ENCODE assay signal across 27 cellular contexts in the genomic region with DNA sequence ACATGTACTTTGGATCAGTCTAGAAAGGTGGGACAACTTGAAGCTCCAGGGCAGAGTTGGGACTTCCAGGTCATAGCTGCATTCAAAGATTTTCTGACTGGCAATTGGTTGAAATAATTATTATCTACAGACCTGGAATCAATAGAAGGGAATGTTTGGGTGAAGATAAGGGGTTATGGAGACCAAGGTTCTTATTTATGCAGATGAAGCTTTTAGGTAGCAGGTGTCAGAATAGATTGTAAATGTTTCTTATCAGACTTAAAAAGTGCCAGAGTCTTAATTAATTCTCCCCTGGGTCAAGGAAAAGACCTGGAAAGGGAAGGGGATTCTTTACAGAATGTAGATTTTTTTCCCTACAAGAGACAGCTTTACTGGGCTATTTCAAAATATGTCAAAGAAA.
"Had no signal": no experiment of that assay in that cellular context is flagged by ENCODE, and none has a peak within 500 bp of the region (broad histone marks: within the 10 kb centered on the region; RNA-seq: fewer than 3 reads in every experiment).

No MANE protein-coding gene starts in this region.

- H3K4me3 ChIP-seq: body of pancreas, esophagus squamous epithelium, gastroesophageal sphincter had no signal

- H3K4me1 ChIP-seq: gastroesophageal sphincter had no signal

- H3K9me3 ChIP-seq: body of pancreas, esophagus squamous epithelium, gastroesophageal sphincter had no signal

- H3K4me3 Mint-ChIP-seq: activated CD4-positive, alpha-beta memory T cell treated with anti-CD3 and anti-CD28 coated beads for 36 hours; activated CD4-positive, alpha-beta T cell treated with anti-CD3 and anti-CD28 coated beads for 36 hours; activated CD4-positive, alpha-beta T cell treated with anti-CD3 and anti-CD28 coated beads, Interleukin-2, amount 10 ng/mL, durations not matched to agents 24 days and 14 days; activated CD8-positive, alpha-beta memory T cell treated with anti-CD3 and anti-CD28 coated beads, Interleukin-2, amount 10 ng/mL, durations not matched to agents 7 days and 5 days; activated CD8-positive, alpha-beta T cell treated with anti-CD3 and anti-CD28 coated beads, Interleukin-2, amount 10 ng/mL, durations not matched to agents 7 days and 5 days; activated naive CD8-positive, alpha-beta T cell; activated T-cell treated with anti-CD3 and anti-CD28 coated beads, Interleukin-2, amount 50 U/mL, for 24 hours; activated T-helper 17 cell treated with anti-CD3 and anti-CD28 coated beads, Interleukin-2, amount 50 U/mL, for 72 hours; effector memory CD8-positive, alpha-beta T cell had no signal

- H3K27ac Mint-ChIP-seq: activated CD4-positive, alpha-beta memory T cell treated with anti-CD3 and anti-CD28 coated beads for 36 hours; activated CD4-positive, alpha-beta T cell treated with anti-CD3 and anti-CD28 coated beads for 36 hours; activated CD4-positive, alpha-beta T cell treated with anti-CD3 and anti-CD28 coated beads, Interleukin-2, amount 10 ng/mL, durations not matched to agents 24 days and 14 days; activated CD8-positive, alpha-beta memory T cell treated with anti-CD3 and anti-CD28 coated beads, Interleukin-2, amount 10 ng/mL, durations not matched to agents 7 days and 5 days; activated CD8-positive, alpha-beta T cell treated with anti-CD3 and anti-CD28 coated beads, Interleukin-2, amount 10 ng/mL, durations not matched to agents 7 days and 5 days; activated naive CD8-positive, alpha-beta T cell; activated T-cell treated with anti-CD3 and anti-CD28 coated beads, Interleukin-2, amount 50 U/mL, for 24 hours; activated T-helper 17 cell treated with anti-CD3 and anti-CD28 coated beads, Interleukin-2, amount 50 U/mL, for 72 hours had no signal

- DNase-seq: activated CD4-positive, alpha-beta memory T cell treated with anti-CD3 and anti-CD28 coated beads for 36 hours; activated CD4-positive, alpha-beta T cell treated with anti-CD3 and anti-CD28 coated beads for 36 hours; activated CD4-positive, alpha-beta T cell treated with anti-CD3 and anti-CD28 coated beads, Interleukin-2, amount 10 ng/mL, durations not matched to agents 24 days and 14 days; activated CD4-positive, CD25-positive, alpha-beta regulatory T cell; activated CD4-positive, CD25-positive, alpha-beta regulatory T cell treated with anti-CD3 and anti-CD28 coated beads, Interleukin-2, amount 50 U/mL, for 72 hours; activated CD8-positive, alpha-beta memory T cell treated with anti-CD3 and anti-CD28 coated beads, Interleukin-2, amount 10 ng/mL, durations not matched to agents 7 days and 5 days; activated CD8-positive, alpha-beta memory T cell treated with anti-CD3 and anti-CD28 coated beads, Interleukin-2, amount 50 U/mL, for 4 hours; activated CD8-positive, alpha-beta T cell treated with anti-CD3 and anti-CD28 coated beads, Interleukin-2, amount 10 ng/mL, durations not matched to agents 7 days and 5 days; activated effector memory CD4-positive, alpha-beta T cell treated with Interleukin-2 at 50 U/mL for 16 hours; activated gamma-delta T cell treated with Interleukin-2 at 50 U/mL for 16 hours; activated naive CD4-positive, alpha-beta T cell treated with anti-CD3 and anti-CD28 coated beads, Interleukin-2, amount 50 U/mL, for 16 hours; activated naive CD4-positive, alpha-beta T cell treated with Interleukin-2 at 50 U/mL for 16 hours; activated T-cell treated with anti-CD3 and anti-CD28 coated beads, Interleukin-2, amount 50 U/mL, for 24 hours; amygdala; aorta; body of pancreas; caudate nucleus; cortex of kidney; dermis blood vessel endothelial cell; effector CD4-positive, alpha-beta T cell; effector memory CD8-positive, alpha-beta T cell; esophagus squamous epithelium; foreskin melanocyte; T-helper 2 cell had no signal

- H3K27me3 ChIP-seq: body of pancreas, esophagus squamous epithelium, gastroesophageal sphincter had no signal

- H3K27me3 Mint-ChIP-seq: activated CD4-positive, alpha-beta memory T cell treated with anti-CD3 and anti-CD28 coated beads for 36 hours; activated CD4-positive, alpha-beta T cell treated with anti-CD3 and anti-CD28 coated beads for 36 hours; activated CD4-positive, alpha-beta T cell treated with anti-CD3 and anti-CD28 coated beads, Interleukin-2, amount 10 ng/mL, durations not matched to agents 24 days and 14 days; activated CD8-positive, alpha-beta memory T cell treated with anti-CD3 and anti-CD28 coated beads, Interleukin-2, amount 10 ng/mL, durations not matched to agents 7 days and 5 days; activated naive CD8-positive, alpha-beta T cell; activated T-cell treated with anti-CD3 and anti-CD28 coated beads, Interleukin-2, amount 50 U/mL, for 24 hours; activated T-helper 17 cell treated with anti-CD3 and anti-CD28 coated beads, Interleukin-2, amount 50 U/mL, for 72 hours; effector memory CD8-positive, alpha-beta T cell had no signal

- H3K4me1 Mint-ChIP-seq: activated CD4-positive, alpha-beta T cell treated with anti-CD3 and anti-CD28 coated beads for 36 hours; activated CD4-positive, alpha-beta T cell treated with anti-CD3 and anti-CD28 coated beads, Interleukin-2, amount 10 ng/mL, durations not matched to agents 24 days and 14 days; activated CD8-positive, alpha-beta memory T cell treated with anti-CD3 and anti-CD28 coated beads, Interleukin-2, amount 10 ng/mL, durations not matched to agents 7 days and 5 days; activated T-helper 17 cell treated with anti-CD3 and anti-CD28 coated beads, Interleukin-2, amount 50 U/mL, for 72 hours had no signal

- ATAC-seq: activated CD4-positive, alpha-beta T cell treated with anti-CD3 and anti-CD28 coated beads for 36 hours; activated CD8-positive, alpha-beta memory T cell treated with anti-CD3 and anti-CD28 coated beads, Interleukin-2, amount 10 ng/mL, durations not matched to agents 7 days and 5 days; activated CD8-positive, alpha-beta T cell treated with anti-CD3 and anti-CD28 coated beads, Interleukin-2, amount 10 ng/mL, durations not matched to agents 7 days and 5 days; activated T-helper 17 cell treated with anti-CD3 and anti-CD28 coated beads, Interleukin-2, amount 50 U/mL, for 72 hours; body of pancreas; effector memory CD8-positive, alpha-beta T cell; gastroesophageal sphincter had no signal

- H3K36me3 ChIP-seq: esophagus squamous epithelium had no signal

- H3K9me3 Mint-ChIP-seq: activated CD4-positive, alpha-beta memory T cell treated with anti-CD3 and anti-CD28 coated beads for 36 hours; activated CD4-positive, alpha-beta T cell treated with anti-CD3 and anti-CD28 coated beads, Interleukin-2, amount 10 ng/mL, durations not matched to agents 24 days and 14 days; activated T-cell treated with anti-CD3 and anti-CD28 coated beads, Interleukin-2, amount 50 U/mL, for 24 hours; activated T-helper 17 cell treated with anti-CD3 and anti-CD28 coated beads, Interleukin-2, amount 50 U/mL, for 72 hours; effector memory CD8-positive, alpha-beta T cell had no signal

- H3K27ac ChIP-seq: gastroesophageal sphincter had no signal
